ENCODE assay signal across 19 cellular contexts in the genomic region with DNA sequence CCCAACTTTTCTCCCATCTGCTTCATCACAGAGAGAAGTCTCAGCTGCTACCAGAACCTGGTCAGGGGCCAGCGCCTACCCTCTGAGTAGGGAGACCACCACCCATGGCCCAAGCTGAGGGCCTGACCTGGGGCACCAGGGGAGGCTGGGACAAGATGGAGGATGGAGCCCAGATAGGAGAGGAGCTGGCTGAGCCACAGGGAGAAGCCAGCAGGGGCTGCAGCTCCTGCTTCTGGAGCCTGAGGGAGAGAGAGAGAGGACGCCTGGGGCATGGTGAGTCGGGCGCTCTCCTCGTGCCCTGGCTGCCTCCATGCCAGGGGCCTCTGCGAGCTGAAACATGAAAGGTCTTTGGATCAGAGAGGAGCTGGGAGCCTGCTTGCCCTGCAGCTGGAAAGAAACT. TPM values are rescaled to one million over a fixed set of nuclear protein-coding genes. Genes with fewer than 3 reads are reported as not detected.
DNase-seq lines count a peak whose midpoint lies in the region; ATAC-seq and TF ChIP-seq lines count a peak whose summit lies in the region.
"Had no signal": no experiment of that assay in that cellular context is flagged by ENCODE, and none has a peak within 500 bp of the region (broad histone marks: within the 10 kb centered on the region; RNA-seq: fewer than 3 reads in every experiment).

No MANE protein-coding gene starts in this region.

- H4K8ac ChIP-seq in neuronal stem cell (ENCODE audit: low read depth, low read length): no peak overlapping the region

- H3K79me1 ChIP-seq in neuronal stem cell (ENCODE audit: low read depth, low read length): no peaks in the 10 kb centered on the region

- H2BK5ac ChIP-seq in neuronal stem cell (ENCODE audit: low read length): no peak overlapping the region

- no peak overlapping the region for H2BK120ac ChIP-seq in neuronal stem cell (ENCODE audit: low read depth, low read length)

- H2BK12ac ChIP-seq in neuronal stem cell (ENCODE audit: low read length): no peak overlapping the region

- peak overlapping the region; percentile 37 for H2AK5ac ChIP-seq in neuronal stem cell (ENCODE audit: low read depth, low read length)

- H3K18ac ChIP-seq in neuronal stem cell (ENCODE audit: low read length): peak overlapping the region; percentile 68

- no peak for TF ChIP-seq POLR2A in heart left ventricle (IDR thresholded peaks at IDR 0.05)

- peak; percentile 53 for DNase-seq in cardiac septum (ENCODE audit: low spot score)
- no peak for DNase-seq in heart left ventricle
- DNase-seq in coronary artery (ENCODE audit: low spot score): peak; percentile 47
- no peak for DNase-seq in neuronal stem cell (ENCODE audit: low spot score)
- no peak for DNase-seq in DMS79 treated with DMSO at 0.1 percent for 48 hours (lab: John Stamatoyannopoulos, UW)
- no peak for DNase-seq in NCI-H1694 (lab: John Stamatoyannopoulos, UW)
- DNase-seq: ACHN; BE2C; C1 segment of cervical spinal cord; CD4-positive, CD25-positive, alpha-beta regulatory T cell; CD8-positive, alpha-beta memory T cell; COR-L47; DMS 273 treated with DMSO at 0.1 percent for 48 hours; DMS53; GM23248; HCEC 1CT had no signal

- no peak overlapping the region for H3K23ac ChIP-seq in neuronal stem cell (ENCODE audit: low read depth, low read length, poor library complexity)

- H3K4me3 ChIP-seq in heart left ventricle (no peak overlapping the region), coronary artery (no peak overlapping the region), neuronal stem cell (ENCODE audit: low read length in 2 of 2) (no peak overlapping the region)
- H3K4me3 ChIP-seq: GM23248 had no signal

- no peak for TF ChIP-seq CTCF in heart left ventricle (IDR thresholded peaks at IDR 0.05)
- TF ChIP-seq CTCF in coronary artery (IDR thresholded peaks at IDR 0.05): no peak

- H3K14ac ChIP-seq in neuronal stem cell (ENCODE audit: low read length): no peak overlapping the region

- H2BK15ac ChIP-seq in neuronal stem cell (ENCODE audit: low read length): peak overlapping the region; percentile 5

- intact Hi-C loops in cardiac septum (cut with DNase I) (no loop called here), heart left ventricle (cut with DNase I) (loop anchor here in 6 of 10 donors (5.0 to 10.0 kb wide), 6 partner anchors 111 to 531 kb away; no protein-coding TSS in a partner anchor)

- H3K4me1 ChIP-seq in heart left ventricle (peaks cover 0 to 4% (median 0%) of the 10 kb centered on the region in 12 donors), neuronal stem cell (ENCODE audit: control insufficient read depth in 2 of 2, insufficient read depth in 1 of 2, low read depth in 1 of 2, low read length in 2 of 2) (peaks cover 0 to 3% of the 10 kb centered on the region in 2 donors)
- H3K4me1 ChIP-seq: BE2C had no signal

- no peak overlapping the region for H3K4ac ChIP-seq in neuronal stem cell (ENCODE audit: low read length)

- H3K9me3 ChIP-seq in heart left ventricle: peaks cover 0 to 1% (median under 1%) of the 10 kb centered on the region in 12 donors
- peaks cover 0 to 1% of the 10 kb centered on the region in 2 donors for H3K9me3 ChIP-seq in neuronal stem cell (replicated peaks in 1 of 2; ENCODE audit: control insufficient read depth in 2 of 2, insufficient read depth in 1 of 2, low read depth in 1 of 2, low read length in 2 of 2)
- H3K9me3 ChIP-seq: BE2C had no signal

- no peak overlapping the region for H3K27ac ChIP-seq in heart left ventricle
- no peak overlapping the region for H3K27ac ChIP-seq in coronary artery
- no peak overlapping the region for H3K27ac ChIP-seq in neuronal stem cell (replicated peaks; ENCODE audit: low read length)
- H3K27ac ChIP-seq: GM23248, HL-60 had no signal

- H3K36me3 ChIP-seq in heart left ventricle (no peaks in the 10 kb centered on the region), neuronal stem cell (replicated peaks in 1 of 2; ENCODE audit: control insufficient read depth in 2 of 2, insufficient read depth in 2 of 2, low read length in 2 of 2) (no peaks in the 10 kb centered on the region)
- H3K36me3 ChIP-seq: BE2C had no signal

- H3K27me3 ChIP-seq in heart left ventricle (no peaks in the 10 kb centered on the region), neuronal stem cell (ENCODE audit: control insufficient read depth in 3 of 3, insufficient read depth in 3 of 3, low read depth in 1 of 3, low read length in 3 of 3) (peaks cover 0 to 2% (median 0%) of the 10 kb centered on the region in 3 experiments)
- H3K27me3 ChIP-seq: BE2C had no signal

- WGBS in heart left ventricle, 4 donors: 90 to 97% (median 94%) methylated on average over 4 to 6 of the region's 6 CpGs
- no CpG with 5 or more reads among the region's 6 CpGs for WGBS in neuronal stem cell (ENCODE audit: extremely low coverage in 2 of 2, insufficient read length in 2 of 2, insufficient replicate concordance in 1 of 2), 2 donors

- H3K9ac ChIP-seq in neuronal stem cell (ENCODE audit: low read depth, low read length, poor library complexity): no peak overlapping the region
- H3K9ac ChIP-seq: GM23248 had no signal

- no peak overlapping the region for H3K4me2 ChIP-seq in neuronal stem cell (ENCODE audit: insufficient read depth, low read length, poor library complexity, severe bottlenecking)

- H2AFZ ChIP-seq in neuronal stem cell (ENCODE audit: low read length): no peak overlapping the region
- H2AFZ ChIP-seq: GM23248 had no signal

- no peak overlapping the region for H4K91ac ChIP-seq in neuronal stem cell (ENCODE audit: low read depth, low read length, poor library complexity)

- ATAC-seq in heart left ventricle: no peak

RNA-seq across cellular contexts. Expression of gene FOXI1, which starts 1.4 kb away (rescaled TPM):
- not detected for total RNA-seq in cardiac septum
- not detected for total RNA-seq in heart left ventricle
- polyA plus RNA-seq in heart left ventricle: not detected
- 0.03 TPM for polyA plus RNA-seq in neuronal stem cell (2013, experiment 1 of 2)
- polyA plus RNA-seq in neuronal stem cell (2013, experiment 2 of 2): 0.03 TPM
- total RNA-seq: CD4-positive, CD25-positive, alpha-beta regulatory T cell; CD8-positive, alpha-beta memory T cell; GM23248; H4; HT1080 had no signal
- polyA plus RNA-seq: CD4-positive, CD25-positive, alpha-beta regulatory T cell; CD8-positive, alpha-beta memory T cell; GM23248 had no signal

Comparison
In these comparisons a context has a peak if more than half of its experiments do, and no peak if none do; other contexts are left out.
1. DNase-seq: peak in cardiac septum (single experiment) and coronary artery (single experiment); none in heart left ventricle (0 of 5), neuronal stem cell (single experiment), DMS79 treated with DMSO at 0.1 percent for 48 hours (single experiment) and NCI-H1694 (single experiment).